8 cellular contexts compared by ENCODE assay signal in genomic region chr1:93179886-93180722, GRCh38.
DNase-seq lines count a peak whose midpoint lies in the region; ATAC-seq and FAIRE-seq lines count a peak whose summit lies in the region.

TSS of gene TMED5 (minus strand) at chr1:93180413. CDS start at chr1:93180242, 171 bp downstream.

- ATAC-seq in GM19043 (IDR thresholded peaks at IDR 0.05; ENCODE audit: low read depth, unreplicated experiment) (peak; percentile 86), HG03378 (IDR thresholded peaks at IDR 0.05; ENCODE audit: unreplicated experiment) (peak; percentile 82)
- ATAC-seq in activated CD4-positive, CD25-positive, alpha-beta regulatory T cell treated with anti-CD3 and anti-CD28 coated beads, Interleukin-2, amount 50 U/mL, for 24 hours, result peak; percentile 80 to 86

- DNase-seq in Ammon's horn (ENCODE audit: low spot score), result peak; percentile 99
- DNase-seq in NCI-H446 treated with DMSO at 0.1 percent for 48 hours (lab: John Stamatoyannopoulos, UW), result peak; percentile 98
- peak; percentile 98 for DNase-seq in cerebellar cortex (ENCODE audit: low spot score)
- peak; percentile 88 for DNase-seq in stimulated activated CD4-positive, alpha-beta T cell treated with anti-CD3 and anti-CD28 coated beads, Interleukin-12 subunit alpha, Interleukin-12 subunit beta, amount 100 ng/mL, for 4 hours

- peak; percentile 17 for FAIRE-seq in islet of Langerhans (lab: Jason Lieb, UNC)

Comparison
In these comparisons a context has a peak if more than half of its experiments do, and no peak if none do; other contexts are left out.
1. Peak in every context shown above with its lines: DNase-seq and ATAC-seq.